ENCODE assay signal across 17 cellular contexts in the genomic region with DNA sequence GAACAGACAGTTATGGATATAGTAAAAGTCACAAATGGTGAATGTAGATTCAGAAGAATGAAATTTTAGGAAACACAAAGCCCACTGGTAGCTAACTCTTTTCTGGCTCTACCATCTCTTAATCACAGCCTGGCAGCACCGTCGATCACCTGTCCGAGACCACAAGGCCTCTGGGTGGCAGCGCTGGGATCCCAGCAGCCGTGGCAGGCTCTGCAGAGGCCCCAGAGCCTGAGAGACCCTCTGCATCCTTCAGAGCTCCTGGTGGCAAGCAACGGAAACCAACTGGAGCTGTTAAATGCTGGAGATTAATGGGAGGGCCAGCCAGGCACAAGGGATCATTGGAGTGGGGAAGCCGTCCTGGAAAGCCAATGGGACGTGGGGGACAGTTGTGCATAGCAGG. TPM values are rescaled to one million over a fixed set of nuclear protein-coding genes. Genes with fewer than 3 reads are reported as not detected.
DNase-seq lines count a peak whose midpoint lies in the region; ATAC-seq, FAIRE-seq and TF ChIP-seq lines count a peak whose summit lies in the region.
"Had no signal": no experiment of that assay in that cellular context is flagged by ENCODE, and none has a peak within 500 bp of the region (broad histone marks: within the 10 kb centered on the region; RNA-seq: fewer than 3 reads in every experiment).

No MANE protein-coding gene starts in this region.

- H3K4me3 Mint-ChIP-seq in CD4-positive, alpha-beta T cell, result no peak overlapping the region
- H3K4me3 Mint-ChIP-seq: HFFc6 had no signal

- CTCF ChIA-PET in A549 (lab: Yijun Ruan, JAX) (interaction anchor here (0.6 to 1.9 kb wide), 5 partner anchors 12 to 1092 kb away, joined by 4 to 6 read pairs (median 4); a partner anchor contains a TSS), PC-3 (lab: Charles Lee) (no interaction called here), H1 (lab: Charles Lee; ENCODE audit: partially characterized antibody) (interaction anchor here (1.0 to 2.4 kb wide), 7 partner anchors 10 to 33 kb away, joined by 3 to 15 read pairs (median 3); no protein-coding TSS in a partner anchor)
- CTCF ChIA-PET in CD4-positive, alpha-beta T cell (lab: Charles Lee), result interaction anchor here (1.1 kb wide), 1 partner anchor 33 kb away, joined by 3 read pairs; no protein-coding TSS in a partner anchor

- H3K27me3 ChIP-seq in CD4-positive, alpha-beta T cell (ENCODE audit: control insufficient read depth, insufficient read depth, low read length), result no peaks in the 10 kb centered on the region
- H3K27me3 ChIP-seq in PC-3 (ENCODE audit: low read length), result no peaks in the 10 kb centered on the region
- H3K27me3 ChIP-seq in H1 (replicated peaks in 1 of 4; ENCODE audit: control insufficient read depth in 3 of 4, extremely low read depth in 1 of 4, insufficient read depth in 3 of 4, low read length in 3 of 4), result no peaks in the 10 kb centered on the region
- H3K27me3 ChIP-seq: BLaER1, neutrophil, SJCRH30, transverse colon had no signal

- H4K91ac ChIP-seq in H1 (replicated peaks; ENCODE audit: insufficient read length, low read length), result no peak overlapping the region

- H3K9me3 ChIP-seq in A549 (no peaks in the 10 kb centered on the region), PC-3 (ENCODE audit: low read length) (no peaks in the 10 kb centered on the region), H1 (ENCODE audit: insufficient read depth in 2 of 2, low read depth in 1 of 2, low read length in 1 of 2) (no peaks in the 10 kb centered on the region)
- no peaks in the 10 kb centered on the region for H3K9me3 ChIP-seq in CD4-positive, alpha-beta T cell (ENCODE audit: control insufficient read depth, low read length)
- H3K9me3 ChIP-seq: BLaER1, lower lobe of right lung, neutrophil, SJCRH30, transverse colon had no signal

- DNase-seq in A549 (ENCODE audit: low read depth in 1 of 2, low spot score in 1 of 2), result no peak
- no peak for DNase-seq in CD4-positive, alpha-beta T cell
- DNase-seq in PC-3, result no peak
- peak; percentile 19 to 61 for DNase-seq in H1 (ENCODE audit: low read depth in 1 of 2, low spot score in 2 of 2)
- no peak for DNase-seq in activated effector memory CD4-positive, alpha-beta T cell treated with Interleukin-2 at 50 U/mL for 16 hours
- no peak for DNase-seq in NCI-H1105 treated with DMSO at 0.1 percent for 48 hours (lab: John Stamatoyannopoulos, UW)
- DNase-seq: HFFc6; lower lobe of right lung; SJCRH30; stimulated activated CD4-positive, alpha-beta T cell treated with anti-CD3 and anti-CD28 coated beads, Interleukin-4, amount 100 ng/mL, for 1 hour; transverse colon had no signal

- no peak overlapping the region for H3K18ac ChIP-seq in H1 (ENCODE audit: extremely low read depth, low read length)

- no peak overlapping the region for H4K5ac ChIP-seq in H1 (ENCODE audit: insufficient read length, low read depth, low read length)

- no peaks in the 10 kb centered on the region for H3F3A ChIP-seq in PC-3 (ENCODE audit: low read length, unreplicated experiment)

- H3K23ac ChIP-seq in H1 (ENCODE audit: insufficient read length), result no peak overlapping the region

- H2BK15ac ChIP-seq in H1 (ENCODE audit: low read length), result no peak overlapping the region

- no peak overlapping the region for H2AFZ ChIP-seq in PC-3 (ENCODE audit: low read length)
- no peak overlapping the region for H2AFZ ChIP-seq in H1 (ENCODE audit: low read length)

- H2AK5ac ChIP-seq in H1 (ENCODE audit: low read depth, low read length), result no peak overlapping the region

- H3K23me2 ChIP-seq in H1 (ENCODE audit: low read depth, low read length), result peaks cover 2% of the 10 kb centered on the region; the same call in 1 of the 2 replicates

- TF ChIP-seq CTCF in A549 (IDR thresholded peaks at IDR 0.05) (0 out of 3 replicates have a peak, but pooled peaks have one; percentile 10), PC-3 (conservative IDR thresholded peaks at IDR 0.05; ENCODE audit: low read depth, low read length) (0 out of 2 replicates have a peak, but pooled peaks have one; percentile 30), H1 (IDR thresholded peaks at IDR 0.05; ENCODE audit: control extremely low read depth in 1 of 3, insufficient read depth in 1 of 3, low read depth in 1 of 3, low read length in 3 of 3) (peak; percentile 63 to 66 (median 64))
- no peak for TF ChIP-seq CTCF in CD4-positive, alpha-beta T cell (IDR thresholded peaks at IDR 0.05)

- no peak overlapping the region for H2BK5ac ChIP-seq in H1 (ENCODE audit: low read depth, low read length)

- no peak overlapping the region for H3K4ac ChIP-seq in H1 (replicated peaks; ENCODE audit: insufficient read length, low read depth, low read length)

- H3K4me1 Mint-ChIP-seq in CD4-positive, alpha-beta T cell (ENCODE audit: low read depth), result peaks cover 71% of the 10 kb centered on the region

- TF ChIP-seq POLR2A in A549 (IDR thresholded peaks at IDR 0.05; ENCODE audit: low read length), result no peak
- TF ChIP-seq POLR2A in H1 (IDR thresholded peaks at IDR 0.05; ENCODE audit: control extremely low read depth in 1 of 2, low read depth in 2 of 2, low read length in 2 of 2), result no peak

- H3K4me1 ChIP-seq in A549 (no peaks in the 10 kb centered on the region), PC-3 (ENCODE audit: insufficient read depth, low read length) (no peaks in the 10 kb centered on the region), H1 (replicated peaks in 1 of 4; ENCODE audit: control insufficient read depth in 3 of 4, insufficient read depth in 4 of 4, low read length in 3 of 4) (peaks cover 0 to 1% (median 0%) of the 10 kb centered on the region in 4 experiments; a peak in 2 of 7 replicates)
- H3K4me1 ChIP-seq: SJCRH30 had no signal

- H4K20me1 ChIP-seq in PC-3 (ENCODE audit: low read length) (no peaks in the 10 kb centered on the region), H1 (replicated peaks in 1 of 2; ENCODE audit: control insufficient read depth in 1 of 2, insufficient read depth in 2 of 2, low read length in 2 of 2) (no peaks in the 10 kb centered on the region)
- H4K20me1 ChIP-seq: BLaER1 had no signal

- peak; percentile 52 to 75; a peak in 3 of 6 replicates for ATAC-seq in A549
- no peak for ATAC-seq in CD4-positive, alpha-beta T cell (ENCODE audit: poor library complexity)
- no peak for ATAC-seq in PC-3
- no peak for ATAC-seq in GM21390 (IDR thresholded peaks at IDR 0.05; ENCODE audit: unreplicated experiment)
- ATAC-seq in GM21423 (IDR thresholded peaks at IDR 0.05; ENCODE audit: unreplicated experiment), result no peak
- ATAC-seq: lower lobe of right lung had no signal

- H3K36me3 Mint-ChIP-seq in CD4-positive, alpha-beta T cell (ENCODE audit: low read depth), result no peaks in the 10 kb centered on the region

- H3K4me2 ChIP-seq in A549 (no peak overlapping the region), PC-3 (ENCODE audit: low read length) (no peak overlapping the region), H1 (ENCODE audit: insufficient read depth in 1 of 2, low read depth in 2 of 2, low read length in 2 of 2) (no peak overlapping the region)
- H3K4me2 ChIP-seq: BLaER1 had no signal

- no peaks in the 10 kb centered on the region for H3K79me2 ChIP-seq in PC-3 (ENCODE audit: low read length)
- H3K79me2 ChIP-seq in H1 (ENCODE audit: control insufficient read depth in 1 of 2, insufficient read depth in 2 of 2, low read length in 2 of 2), result no peaks in the 10 kb centered on the region

- no peak for TF ChIP-seq EP300 in A549 (IDR thresholded peaks at IDR 0.05)
- TF ChIP-seq EP300 in H1 (IDR thresholded peaks at IDR 0.05; ENCODE audit: borderline replicate concordance in 1 of 2, low read depth in 2 of 2, low read length in 2 of 2), result no peak

- no peaks in the 10 kb centered on the region for H3K27me3 Mint-ChIP-seq in CD4-positive, alpha-beta T cell

- no peak overlapping the region for H2BK120ac ChIP-seq in H1 (replicated peaks; ENCODE audit: low read depth, low read length)

- no peak overlapping the region for H3K56ac ChIP-seq in H1 (replicated peaks; ENCODE audit: insufficient read length, low read depth, low read length)

- H3K9me3 Mint-ChIP-seq in CD4-positive, alpha-beta T cell, result no peaks in the 10 kb centered on the region
- H3K9me3 Mint-ChIP-seq: HFFc6 had no signal

- H3K14ac ChIP-seq in H1 (ENCODE audit: insufficient read length), result no peak overlapping the region

- H3K27ac ChIP-seq in A549 (no peak overlapping the region), PC-3 (ENCODE audit: low read length) (no peak overlapping the region), H1 (ENCODE audit: low read depth, low read length) (no peak overlapping the region)
- peak overlapping the region; percentile 50 for H3K27ac ChIP-seq in CD4-positive, alpha-beta T cell (ENCODE audit: low read depth, low read length)
- H3K27ac ChIP-seq: BLaER1, lower lobe of right lung, neutrophil, SJCRH30, transverse colon, VCaP had no signal

- no peak overlapping the region for H2BK12ac ChIP-seq in H1 (ENCODE audit: low read depth, low read length)

- FAIRE-seq in A549 (lab: Jason Lieb, UNC) (no peak), H1 (lab: Jason Lieb, UNC) (no peak)
- FAIRE-seq: GM12891 had no signal

- no peak overlapping the region for H2BK20ac ChIP-seq in H1 (ENCODE audit: low read length)

- H3K9ac ChIP-seq in PC-3 (ENCODE audit: low read length) (no peak overlapping the region), H1 (replicated peaks in 1 of 4; ENCODE audit: extremely low read depth in 1 of 4, low read depth in 3 of 4, low read length in 3 of 4) (no peak overlapping the region)
- H3K9ac ChIP-seq: BLaER1 had no signal

- BruUV-seq in PC-3 (replicated peaks; lab: Mats Ljungman, UMichigan), result no TSS peak

- peak overlapping the region; percentile 97 for H3K27ac Mint-ChIP-seq in CD4-positive, alpha-beta T cell
- H3K27ac Mint-ChIP-seq: HFFc6 had no signal

- 75% methylated on average over 8 of the region's 8 CpGs for WGBS in A549 (ENCODE audit: missing lambda C conversion rate)
- 66% methylated on average over 8 of the region's 8 CpGs; no CpG with 5 or more reads in 1 of the 2 experiments for WGBS in H1 (ENCODE audit: extremely low coverage in 1 of 2, insufficient coverage in 1 of 2, insufficient read length in 1 of 2, insufficient replicate concordance in 2 of 2, low coverage in 1 of 2, low lambda C conversion rate in 2 of 2, missing lambda C conversion rate in 1 of 2), 2 experiments

- H4K8ac ChIP-seq in H1 (ENCODE audit: extremely low read depth, insufficient read depth, low read length), result no peak overlapping the region; the same call in 1 of the 2 replicates

- no peaks in the 10 kb centered on the region for H3K79me1 ChIP-seq in H1 (ENCODE audit: low read depth, low read length)

- POLR2A ChIA-PET in A549 (lab: Yijun Ruan, JAX) (no interaction called here), PC-3 (lab: Charles Lee; ENCODE audit: unreplicated experiment) (no interaction called here), H1 (lab: Charles Lee; ENCODE audit: partially characterized antibody) (no interaction called here)
- POLR2A ChIA-PET in CD4-positive, alpha-beta T cell (lab: Charles Lee), result interaction anchor here (1.6 to 3.4 kb wide), 5 partner anchors 10 to 23 kb away, joined by 6 to 25 read pairs (median 13); no protein-coding TSS in a partner anchor

- intact Hi-C loops in CD4-positive, alpha-beta T cell (cut with DNase I, micrococcal nuclease), result no loop called here
- intact Hi-C loops in PC-3 (cut with micrococcal nuclease), result no loop called here

- TF ChIP-seq RAD21 in A549 (conservative IDR thresholded peaks at IDR 0.05 in 1 of 2, IDR thresholded peaks at IDR 0.05 in 1 of 2) (0 out of 5 replicates have a peak, but pooled peaks of 1 of the 2 experiments have one; percentile 2), H1 (IDR thresholded peaks at IDR 0.05 in 1 of 2, conservative IDR thresholded peaks at IDR 0.05 in 1 of 2; ENCODE audit: low read depth in 2 of 2, low read length in 2 of 2) (peak; percentile 56 to 66)

- H3K4me3 ChIP-seq in A549 (no peak overlapping the region), PC-3 (ENCODE audit: low read length) (no peak overlapping the region), H1 (ENCODE audit: extremely low read depth in 1 of 4, insufficient read depth in 2 of 4, low read depth in 3 of 4, low read length in 4 of 4) (no peak overlapping the region)
- H3K4me3 ChIP-seq: BLaER1, lower lobe of right lung, SJCRH30, transverse colon had no signal

- H3K36me3 ChIP-seq in PC-3 (ENCODE audit: low read depth, low read length), result no peaks in the 10 kb centered on the region
- no peaks in the 10 kb centered on the region for H3K36me3 ChIP-seq in H1 (ENCODE audit: control insufficient read depth in 2 of 4, insufficient read depth in 4 of 4, low read length in 3 of 4)
- H3K36me3 ChIP-seq: BLaER1, lower lobe of right lung, neutrophil, SJCRH30, transverse colon had no signal

- no peaks in the 10 kb centered on the region for H3K9me2 ChIP-seq in PC-3 (replicated peaks; ENCODE audit: low read length)

RNA-seq across cellular contexts. Expression of a gene that starts 26.3 kb away (rescaled TPM):
- polyA plus RNA-seq in A549 (2011; rRNA removed) (0.85 and 0.98 TPM in 2 replicates), A549 (2017; fragmentation: RNase III; extraction: RNeasy Plus Mini Kit Qiagen cat#74134 plus additional on column Dnase treatment) (2.2 to 3.4 TPM (median 3.3 TPM) in 3 replicates), H1 (2011; rRNA removed) (3.4 and 6.9 TPM in 2 replicates)
- 1.5 and 2.2 TPM in 2 replicates for polyA plus RNA-seq in A549 (2012; cell fraction: cytosol; rRNA removed)
- 19.9 and 23.0 TPM in 2 replicates for polyA plus RNA-seq in A549 (2012; cell fraction: nucleus; rRNA removed)
- 0.34 and 1.6 TPM in 2 replicates for polyA minus RNA-seq in A549 (2011; rRNA and poly(A)+ RNA removed)
- 100 to 1,000 TPM; 156 to 160 TPM for total RNA-seq in CD4-positive, alpha-beta T cell
- 0.29 and 1.0 TPM in 2 replicates for total RNA-seq in PC-3 (2014; rRNA removed)
- total RNA-seq in H1 (2021; fragmentation: NEBNext Ultra II Directional; extraction: Animal tissue kit (Norgen Biotek cat#: 25700)), result 2.7 and 3.0 TPM in 2 replicates
- polyA plus RNA-seq in H1 (2011; cell fraction: cytosol; rRNA removed), result 3.8 TPM
- polyA plus RNA-seq in H1 (2011; cell fraction: nucleus; rRNA removed), result 37.5 TPM
- polyA plus RNA-seq in H1 (2012, experiment 1 of 2), result 5.0 to 7.0 TPM (median 5.7 TPM) in 4 replicates
- polyA plus RNA-seq in H1 (2012, experiment 2 of 2), result 4.2 TPM
- 3.2 TPM for polyA plus RNA-seq in H1 (2013, experiment 1 of 2)
- polyA plus RNA-seq in H1 (2013, experiment 2 of 2), result 2.6 TPM
- 0.85 and 1.7 TPM in 2 replicates for polyA minus RNA-seq in H1 (2011; rRNA and poly(A)+ RNA removed)
- not detected for polyA minus RNA-seq in H1 (2011; cell fraction: cytosol; rRNA and poly(A)+ RNA removed)
- 2.9 TPM for polyA minus RNA-seq in H1 (2011; cell fraction: nucleus; rRNA and poly(A)+ RNA removed)

RNA-seq across cellular contexts. Expression of a gene that starts 36.5 kb away (rescaled TPM):
- polyA plus RNA-seq in A549 (2011; rRNA removed), result 16.9 and 27.0 TPM in 2 replicates
- polyA plus RNA-seq in A549 (2012; cell fraction: cytosol; rRNA removed), result 43.4 and 58.8 TPM in 2 replicates
- polyA plus RNA-seq in A549 (2012; cell fraction: nucleus; rRNA removed), result 136 and 166 TPM in 2 replicates
- 29.6 to 35.4 TPM (median 35.1 TPM) in 3 replicates for polyA plus RNA-seq in A549 (2017; fragmentation: RNase III; extraction: RNeasy Plus Mini Kit Qiagen cat#74134 plus additional on column Dnase treatment)
- polyA minus RNA-seq in A549 (2011; rRNA and poly(A)+ RNA removed), result 26.3 and 40.3 TPM in 2 replicates
- 10 to 100 TPM; 24.4 to 28.1 TPM for total RNA-seq in CD4-positive, alpha-beta T cell
- 44.8 and 50.6 TPM in 2 replicates for total RNA-seq in PC-3 (2014; rRNA removed)
- total RNA-seq in H1 (2021; fragmentation: NEBNext Ultra II Directional; extraction: Animal tissue kit (Norgen Biotek cat#: 25700)), result 48.8 and 49.7 TPM in 2 replicates
- polyA plus RNA-seq in H1 (2011; rRNA removed), result 66.9 and 124 TPM in 2 replicates
- 46.9 TPM for polyA plus RNA-seq in H1 (2011; cell fraction: cytosol; rRNA removed)
- polyA plus RNA-seq in H1 (2011; cell fraction: nucleus; rRNA removed), result 99.1 TPM
- 39.9 to 59.4 TPM (median 47.8 TPM) in 4 replicates for polyA plus RNA-seq in H1 (2012, experiment 1 of 2)
- 68.0 TPM for polyA plus RNA-seq in H1 (2012, experiment 2 of 2)
- 48.1 TPM for polyA plus RNA-seq in H1 (2013, experiment 1 of 2)
- 54.5 TPM for polyA plus RNA-seq in H1 (2013, experiment 2 of 2)
- 38.1 and 58.7 TPM in 2 replicates for polyA minus RNA-seq in H1 (2011; rRNA and poly(A)+ RNA removed)
- polyA minus RNA-seq in H1 (2011; cell fraction: cytosol; rRNA and poly(A)+ RNA removed), result 38.8 TPM
- 22.0 TPM for polyA minus RNA-seq in H1 (2011; cell fraction: nucleus; rRNA and poly(A)+ RNA removed)

Comparison
In these comparisons a context has a peak if more than half of its experiments do, and no peak if none do; other contexts are left out.
1. ATAC-seq: peak in A549 (2 of 2); none in CD4-positive, alpha-beta T cell (single experiment), PC-3 (single experiment), GM21390 (single experiment) and GM21423 (single experiment).
2. DNase-seq: peak in H1 (2 of 2); none in A549 (0 of 2), CD4-positive, alpha-beta T cell (0 of 10), PC-3 (single experiment), activated effector memory CD4-positive, alpha-beta T cell treated with Interleukin-2 at 50 U/mL for 16 hours (single experiment) and NCI-H1105 treated with DMSO at 0.1 percent for 48 hours (single experiment).
3. RNA of a gene that starts 26.3 kb away (total RNA-seq): 156 to 160 TPM in CD4-positive, alpha-beta T cell; 2.7 to 3.0 TPM in H1 and 0.29 to 1.0 TPM in PC-3; every median in the first group is over 10 times any median in the second.